Comparison of ENCODE assay signal across 10 cellular contexts in the genomic region with DNA sequence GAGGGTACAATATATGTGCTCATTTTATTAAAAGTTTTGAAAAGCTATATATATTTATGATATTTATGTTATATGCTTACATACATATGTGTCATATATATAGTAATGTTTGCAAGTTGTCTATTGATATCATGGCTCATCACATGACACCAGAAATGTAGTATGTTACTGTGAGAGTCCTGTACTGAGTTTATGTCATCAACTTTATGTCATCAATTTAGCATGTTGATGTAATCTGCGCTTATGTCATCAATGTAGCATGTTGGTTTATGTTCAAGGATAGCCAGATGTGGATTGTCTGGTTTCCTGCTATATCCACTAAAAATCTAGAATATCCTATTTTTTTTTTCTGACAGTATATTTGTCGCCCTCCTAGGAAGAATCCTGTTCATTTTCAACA.
"Had no signal": no experiment of that assay in that cellular context is flagged by ENCODE, and none has a peak within 500 bp of the region (broad histone marks: within the 10 kb centered on the region; RNA-seq: fewer than 3 reads in every experiment).

No MANE protein-coding gene starts in this region.

- H3K4me2 ChIP-seq: GM23338, KMS-11 had no signal

- DNase-seq: H9, HCEC 1CT, HFFc6, IMR-90, Karpas-422, KBM-7 had no signal

- H3K27ac Mint-ChIP-seq: GM23338, H9, HFFc6 had no signal

- H3K4me3 Mint-ChIP-seq: GM23338, H9, HFFc6 had no signal

- H3K4me1 Mint-ChIP-seq: GM23338, H9 had no signal

- FAIRE-seq: H1 had no signal

- H3K4me3 ChIP-seq: GM23338 had no signal

- H3K27ac ChIP-seq: HL-60, KMS-11 had no signal

- ATAC-seq: GM23338 had no signal

- H2AFZ ChIP-seq: GM23338 had no signal

- H3K9ac ChIP-seq: KMS-11 had no signal

- H3K9me3 Mint-ChIP-seq: GM23338, H9, HFFc6 had no signal
